2 cellular contexts compared by ENCODE assay signal in genomic region chr2:69934614-69934908, GRCh38.
TF ChIP-seq lines count a peak whose summit lies in the region.

No MANE protein-coding gene starts in this region.

TF ChIP-seq in A549, 52 proteins besides CTCF, POLR2A, EP300 and RAD21 (continued from another document):
- TF ChIP-seq NFE2L2 (conservative IDR thresholded peaks at IDR 0.05; ENCODE audit: low read length) = no peak
- no peak for TF ChIP-seq BCL3 (IDR thresholded peaks at IDR 0.05)
- no peak for TF ChIP-seq KDM1A (IDR thresholded peaks at IDR 0.05; ENCODE audit: low read depth)
- no peak for TF ChIP-seq ZC3H11A (IDR thresholded peaks at IDR 0.05)
- no peak for TF ChIP-seq RFX5 (IDR thresholded peaks at IDR 0.05)
- no peak for TF ChIP-seq HOXA7 (CRISPR knock-in tag; IDR thresholded peaks at IDR 0.05)
- no peak for TF ChIP-seq FOSB (CRISPR knock-in tag; IDR thresholded peaks at IDR 0.05)
- no peak for TF ChIP-seq HOXB5 (CRISPR knock-in tag; IDR thresholded peaks at IDR 0.05)
- no peak for TF ChIP-seq MYC (IDR thresholded peaks at IDR 0.05; ENCODE audit: borderline replicate concordance, low read length)
- TF ChIP-seq ESRRA (IDR thresholded peaks at IDR 0.05; ENCODE audit: borderline replicate concordance, low read length) = no peak
- TF ChIP-seq RCOR1 (IDR thresholded peaks at IDR 0.05; ENCODE audit: low read depth, low read length) = no peak
- TF ChIP-seq MAZ (IDR thresholded peaks at IDR 0.05; ENCODE audit: borderline replicate concordance, low read depth, low read length) = no peak

TF ChIP-seq in GM23338, 12 proteins besides CTCF, POLR2A, EP300 and RAD21 (continued from another document):
- TF ChIP-seq ZNF462 (CRISPR knock-in tag; IDR thresholded peaks at IDR 0.05) (no peak), ZNF114 (CRISPR knock-in tag; IDR thresholded peaks at IDR 0.05) (no peak), CREB1 (CRISPR knock-in tag; IDR thresholded peaks at IDR 0.05; ENCODE audit: low read depth) (no peak), REST (IDR thresholded peaks at IDR 0.05; ENCODE audit: unreplicated experiment) (no peak), POLR2AphosphoS5 (IDR thresholded peaks at IDR 0.05; ENCODE audit: low read depth) (no peak), EZH2phosphoT487 (IDR thresholded peaks at IDR 0.05; ENCODE audit: unreplicated experiment) (no peak), ETS1 (IDR thresholded peaks at IDR 0.05) (no peak), STAT1 (IDR thresholded peaks at IDR 0.05; ENCODE audit: unreplicated experiment) (no peak), EZH2 (IDR thresholded peaks at IDR 0.05; ENCODE audit: low read depth, unreplicated experiment) (no peak), JUNB (IDR thresholded peaks at IDR 0.05; ENCODE audit: unreplicated experiment) (no peak), NANOG (IDR thresholded peaks at IDR 0.05; ENCODE audit: borderline replicate concordance) (no peak)
